Comparison of ENCODE assay signal across 9 cellular contexts in genomic region chr12:20815573-20815972, GRCh38. TPM values are rescaled to one million over a fixed set of nuclear protein-coding genes. Genes with fewer than 3 reads are reported as not detected.
"Had no signal": no experiment of that assay in that cellular context is flagged by ENCODE, and none has a peak within 500 bp of the region (broad histone marks: within the 10 kb centered on the region; RNA-seq: fewer than 3 reads in every experiment).

No MANE protein-coding gene starts in this region.

- FAIRE-seq: H54, HTR-8/SVneo had no signal

- DNase-seq: GM23248, GOT3, H9, HCEC 1CT, Karpas-422, KBM-7 had no signal

- H3K9ac ChIP-seq: GM23248, KMS-11 had no signal

- H3K4me2 ChIP-seq: KMS-11 had no signal

- H3K27ac ChIP-seq: GM23248, KMS-11 had no signal

- H3K4me3 ChIP-seq: GM23248 had no signal

- H2AFZ ChIP-seq: GM23248 had no signal

RNA-seq across cellular contexts. Expression of gene SLCO1B3, which starts 5.1 kb away (rescaled TPM):
- total RNA-seq: GM23248, H9 had no signal
- polyA plus RNA-seq: GM23248 had no signal
